Comparison of ENCODE assay signal across 8 cellular contexts in genomic region chr2:106582431-106583143, GRCh38.
DNase-seq lines count a peak whose midpoint lies in the region; ATAC-seq and TF ChIP-seq lines count a peak whose summit lies in the region.

No MANE protein-coding gene starts in this region.

- peak; percentile 92 for TF ChIP-seq CTCF in activated CD8-positive, alpha-beta T cell treated with anti-CD3 and anti-CD28 coated beads for 36 hours (IDR thresholded peaks at IDR 0.05)
- TF ChIP-seq CTCF in mesothelial cell of epicardium (IDR thresholded peaks at IDR 0.05; ENCODE audit: unreplicated experiment): peak; percentile 68

- peak; percentile 42 for ATAC-seq in HG03457 (IDR thresholded peaks at IDR 0.05; ENCODE audit: unreplicated experiment)
- peak; percentile 74 for ATAC-seq in activated CD8-positive, alpha-beta T cell treated with anti-CD3 and anti-CD28 coated beads for 36 hours

- H3K9me3 ChIP-seq in endocrine pancreas (ENCODE audit: control insufficient read depth, low read length): no peaks in the 10 kb centered on the region

- intact Hi-C loops in activated CD8-positive, alpha-beta T cell treated with anti-CD3 and anti-CD28 coated beads for 36 hours (cut with micrococcal nuclease): no loop called here

- peaks cover 2% of the 10 kb centered on the region for H3K9me3 Mint-ChIP-seq in activated CD8-positive, alpha-beta T cell treated with anti-CD3 and anti-CD28 coated beads for 36 hours
- no peaks in the 10 kb centered on the region for H3K9me3 Mint-ChIP-seq in mesothelial cell of epicardium

- H3K4me3 ChIP-seq in endocrine pancreas (ENCODE audit: control insufficient read depth, insufficient read depth, low read length): peak overlapping the region; percentile 56

- POLR2A ChIA-PET in activated CD8-positive, alpha-beta T cell treated with anti-CD3 and anti-CD28 coated beads for 36 hours (lab: Charles Lee): interaction anchor here (0.9 kb wide), 2 partner anchors 48 to 473 kb away, joined by 3 read pairs; no protein-coding TSS in a partner anchor

- H3K4me3 Mint-ChIP-seq in activated CD8-positive, alpha-beta T cell treated with anti-CD3 and anti-CD28 coated beads for 36 hours: peak overlapping the region; percentile 79
- H3K4me3 Mint-ChIP-seq in mesothelial cell of epicardium: peak overlapping the region; percentile 75

- no peaks in the 10 kb centered on the region for H3K4me1 ChIP-seq in endocrine pancreas (ENCODE audit: control insufficient read depth, insufficient read depth, low read length)

- CTCF ChIA-PET in activated CD8-positive, alpha-beta T cell treated with anti-CD3 and anti-CD28 coated beads for 36 hours (lab: Charles Lee): interaction anchor here (0.6 to 4.5 kb wide), 26 partner anchors 10 to 1258 kb away, joined by 3 to 31 read pairs (median 4); no protein-coding TSS in a partner anchor

- H3K36me3 ChIP-seq in endocrine pancreas (ENCODE audit: control insufficient read depth, insufficient read depth, low read length): no peaks in the 10 kb centered on the region

- no peak overlapping the region for H3K9ac ChIP-seq in endocrine pancreas (ENCODE audit: control insufficient read depth, insufficient read depth, low read length)

- peak in 11 of 14 donors; percentile 13 to 70 (median 42) for DNase-seq in C1 segment of cervical spinal cord (lab: John Stamatoyannopoulos, UW)
- peak; percentile 75 for DNase-seq in GM19240 (ENCODE audit: insufficient read length, low spot score)
- peak; percentile 79 for DNase-seq in NCI-H748 (lab: John Stamatoyannopoulos, UW; ENCODE audit: unreplicated experiment)
- DNase-seq in activated CD8-positive, alpha-beta T cell treated with anti-CD3 and anti-CD28 coated beads for 36 hours: peak; percentile 71
- DNase-seq in mesothelial cell of epicardium (ENCODE audit: low spot score in 2 of 2, unreplicated experiment in 2 of 2): peak; percentile 48 to 84
- DNase-seq in stimulated activated CD8-positive, alpha-beta memory T cell treated with anti-CD3 and anti-CD28 coated beads, Interleukin-2, amount 100 ng/mL, for 48 hours (ENCODE audit: low read depth in 2 of 2): peak; percentile 12 to 46

- H3K27me3 ChIP-seq in endocrine pancreas (ENCODE audit: control insufficient read depth, insufficient read depth, low read length): no peaks in the 10 kb centered on the region

- H3K27ac Mint-ChIP-seq in activated CD8-positive, alpha-beta T cell treated with anti-CD3 and anti-CD28 coated beads for 36 hours: no peak overlapping the region
- H3K27ac Mint-ChIP-seq in mesothelial cell of epicardium: peak overlapping the region; percentile 86

- peaks cover 9% of the 10 kb centered on the region for H3K4me1 Mint-ChIP-seq in activated CD8-positive, alpha-beta T cell treated with anti-CD3 and anti-CD28 coated beads for 36 hours (ENCODE audit: low read depth)
- peaks cover 49% of the 10 kb centered on the region for H3K4me1 Mint-ChIP-seq in mesothelial cell of epicardium

- peaks cover 48% of the 10 kb centered on the region for H3K27me3 Mint-ChIP-seq in activated CD8-positive, alpha-beta T cell treated with anti-CD3 and anti-CD28 coated beads for 36 hours
- peaks cover 8% of the 10 kb centered on the region for H3K27me3 Mint-ChIP-seq in mesothelial cell of epicardium (ENCODE audit: low read depth)

- H3K36me3 Mint-ChIP-seq in activated CD8-positive, alpha-beta T cell treated with anti-CD3 and anti-CD28 coated beads for 36 hours (ENCODE audit: low read depth): no peaks in the 10 kb centered on the region
- no peaks in the 10 kb centered on the region for H3K36me3 Mint-ChIP-seq in mesothelial cell of epicardium

Comparison
In these comparisons a context has a peak if more than half of its experiments do, and no peak if none do; other contexts are left out.
1. Peak in every context shown above with its lines: DNase-seq, ATAC-seq and H3K4me3 ChIP-seq.
2. DNase-seq: peak in every context shown above with its lines; median percentile 79 in NCI-H748; 75 in GM19240; 71 in activated CD8-positive, alpha-beta T cell treated with anti-CD3 and anti-CD28 coated beads for 36 hours; 66 in mesothelial cell of epicardium; 42 in C1 segment of cervical spinal cord; 29 in stimulated activated CD8-positive, alpha-beta memory T cell treated with anti-CD3 and anti-CD28 coated beads, Interleukin-2, amount 100 ng/mL, for 48 hours.